In genomic region chr5:143554918-143555477, GRCh38 we compare ENCODE assay signal across 1 cellular context.
TF ChIP-seq lines count a peak whose summit lies in the region.

No MANE protein-coding gene starts in this region.

TF ChIP-seq in HepG2, 621 proteins besides CTCF, POLR2A, EP300 and RAD21 (continued from another document and continues in another):
- TF ChIP-seq HMGXB3 (CRISPR knock-in tag; IDR thresholded peaks at IDR 0.05; ENCODE audit: borderline replicate concordance) (0 out of 2 replicates have a peak, but pooled peaks have one; percentile 78), NR2F1 (CRISPR knock-in tag; IDR thresholded peaks at IDR 0.05) (peak; percentile 67 to 78), ZNF629 (CRISPR knock-in tag; conservative IDR thresholded peaks at IDR 0.05) (peak; percentile 68), ZNF362 (CRISPR knock-in tag; IDR thresholded peaks at IDR 0.05; ENCODE audit: borderline replicate concordance) (peak; percentile 65; the same call in 1 of the 2 replicates), CEBPB (IDR thresholded peaks at IDR 0.05; ENCODE audit: borderline replicate concordance, low read depth, low read length) (peak; percentile 100), NKX3-1 (CRISPR knock-in tag; IDR thresholded peaks at IDR 0.05) (peak; percentile 88), ZBTB2 (CRISPR knock-in tag; IDR thresholded peaks at IDR 0.05; ENCODE audit: low read depth) (no peak), SMARCE1 (IDR thresholded peaks at IDR 0.05; ENCODE audit: borderline replicate concordance) (no peak), ZFY (CRISPR knock-in tag; IDR thresholded peaks at IDR 0.05) (peak; percentile 44), HNF1B (CRISPR knock-in tag; IDR thresholded peaks at IDR 0.05) (peak; percentile 27; the same call in 1 of the 2 replicates), ZNF790 (CRISPR knock-in tag; IDR thresholded peaks at IDR 0.05; ENCODE audit: borderline replicate concordance) (no peak), MEF2D (CRISPR knock-in tag; IDR thresholded peaks at IDR 0.05) (peak; percentile 90), ZNF12 (CRISPR knock-in tag; IDR thresholded peaks at IDR 0.05) (peak; percentile 89; the same call in 1 of the 2 replicates), NFYB (CRISPR knock-in tag; IDR thresholded peaks at IDR 0.05) (no peak), ZEB1 (IDR thresholded peaks at IDR 0.05; ENCODE audit: insufficient replicate concordance, low read depth) (no peak), ZNF740 (CRISPR knock-in tag; IDR thresholded peaks at IDR 0.05) (no peak), CREM (IDR thresholded peaks at IDR 0.05) (peak; percentile 93), CREM (CRISPR knock-in tag; IDR thresholded peaks at IDR 0.05) (no peak), ZFP36L1 (CRISPR knock-in tag; IDR thresholded peaks at IDR 0.05) (peak; percentile 85; the same call in 1 of the 2 replicates), KLF6 (CRISPR knock-in tag; IDR thresholded peaks at IDR 0.05) (peak; percentile 90), ZNF33A (CRISPR knock-in tag; IDR thresholded peaks at IDR 0.05; ENCODE audit: borderline replicate concordance) (peak; percentile 56; the same call in 1 of the 2 replicates), HDAC6 (IDR thresholded peaks at IDR 0.05; ENCODE audit: low read depth, low read length) (no peak), ZNF282 (IDR thresholded peaks at IDR 0.05; ENCODE audit: partially characterized antibody) (no peak), SALL1 (CRISPR knock-in tag; IDR thresholded peaks at IDR 0.05) (peak; percentile 94), IKZF4 (CRISPR knock-in tag; IDR thresholded peaks at IDR 0.05; ENCODE audit: borderline replicate concordance, low read depth, not compliant biosample characterization) (no peak), BCL6 (CRISPR knock-in tag; IDR thresholded peaks at IDR 0.05) (peak; percentile 98), HOXD1 (CRISPR knock-in tag; IDR thresholded peaks at IDR 0.05) (peak; percentile 85), SKIL (CRISPR knock-in tag; IDR thresholded peaks at IDR 0.05; ENCODE audit: borderline replicate concordance) (peak; percentile 79; the same call in 1 of the 2 replicates), HES4 (CRISPR knock-in tag; IDR thresholded peaks at IDR 0.05; ENCODE audit: borderline replicate concordance) (no peak), ZNF878 (CRISPR knock-in tag; IDR thresholded peaks at IDR 0.05) (peak; percentile 51; the same call in 1 of the 2 replicates), SNAI1 (CRISPR knock-in tag; IDR thresholded peaks at IDR 0.05; ENCODE audit: borderline replicate concordance) (no peak), ZNF510 (CRISPR knock-in tag; IDR thresholded peaks at IDR 0.05; ENCODE audit: low read depth) (no peak), TBX3 (IDR thresholded peaks at IDR 0.05; ENCODE audit: borderline replicate concordance) (peak; percentile 66), KMT2A (CRISPR knock-in tag; IDR thresholded peaks at IDR 0.05) (0 out of 2 replicates have a peak, but pooled peaks have one; percentile 32), PAX8 (CRISPR knock-in tag; IDR thresholded peaks at IDR 0.05; ENCODE audit: borderline replicate concordance) (no peak), XBP1 (CRISPR knock-in tag; IDR thresholded peaks at IDR 0.05) (0 out of 2 replicates have a peak, but pooled peaks have one; percentile 60), SRSF9 (IDR thresholded peaks at IDR 0.05; ENCODE audit: borderline replicate concordance, insufficient read depth, low read depth, low read length, poor library complexity, severe bottlenecking) (no peak), IRF2 (CRISPR knock-in tag; IDR thresholded peaks at IDR 0.05) (peak; percentile 94; the same call in 1 of the 2 replicates), ZFP1 (CRISPR knock-in tag; IDR thresholded peaks at IDR 0.05) (0 out of 2 replicates have a peak, but pooled peaks have one; percentile 64)
- TF ChIP-seq, protein P1, sequence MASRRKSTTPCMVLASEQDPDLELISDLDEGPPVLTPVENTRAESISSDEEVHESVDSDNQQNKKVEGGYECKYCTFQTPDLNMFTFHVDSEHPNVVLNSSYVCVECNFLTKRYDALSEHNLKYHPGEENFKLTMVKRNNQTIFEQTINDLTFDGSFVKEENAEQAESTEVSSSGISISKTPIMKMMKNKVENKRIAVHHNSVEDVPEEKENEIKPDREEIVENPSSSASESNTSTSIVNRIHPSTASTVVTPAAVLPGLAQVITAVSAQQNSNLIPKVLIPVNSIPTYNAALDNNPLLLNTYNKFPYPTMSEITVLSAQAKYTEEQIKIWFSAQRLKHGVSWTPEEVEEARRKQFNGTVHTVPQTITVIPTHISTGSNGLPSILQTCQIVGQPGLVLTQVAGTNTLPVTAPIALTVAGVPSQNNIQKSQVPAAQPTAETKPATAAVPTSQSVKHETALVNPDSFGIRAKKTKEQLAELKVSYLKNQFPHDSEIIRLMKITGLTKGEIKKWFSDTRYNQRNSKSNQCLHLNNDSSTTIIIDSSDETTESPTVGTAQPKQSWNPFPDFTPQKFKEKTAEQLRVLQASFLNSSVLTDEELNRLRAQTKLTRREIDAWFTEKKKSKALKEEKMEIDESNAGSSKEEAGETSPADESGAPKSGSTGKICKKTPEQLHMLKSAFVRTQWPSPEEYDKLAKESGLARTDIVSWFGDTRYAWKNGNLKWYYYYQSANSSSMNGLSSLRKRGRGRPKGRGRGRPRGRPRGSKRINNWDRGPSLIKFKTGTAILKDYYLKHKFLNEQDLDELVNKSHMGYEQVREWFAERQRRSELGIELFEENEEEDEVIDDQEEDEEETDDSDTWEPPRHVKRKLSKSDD (CRISPR knock-in tag; IDR thresholded peaks at IDR 0.05; ENCODE audit: low read depth): peak; percentile 91; the same call in 1 of the 2 replicates
- TF ChIP-seq, protein P2, sequence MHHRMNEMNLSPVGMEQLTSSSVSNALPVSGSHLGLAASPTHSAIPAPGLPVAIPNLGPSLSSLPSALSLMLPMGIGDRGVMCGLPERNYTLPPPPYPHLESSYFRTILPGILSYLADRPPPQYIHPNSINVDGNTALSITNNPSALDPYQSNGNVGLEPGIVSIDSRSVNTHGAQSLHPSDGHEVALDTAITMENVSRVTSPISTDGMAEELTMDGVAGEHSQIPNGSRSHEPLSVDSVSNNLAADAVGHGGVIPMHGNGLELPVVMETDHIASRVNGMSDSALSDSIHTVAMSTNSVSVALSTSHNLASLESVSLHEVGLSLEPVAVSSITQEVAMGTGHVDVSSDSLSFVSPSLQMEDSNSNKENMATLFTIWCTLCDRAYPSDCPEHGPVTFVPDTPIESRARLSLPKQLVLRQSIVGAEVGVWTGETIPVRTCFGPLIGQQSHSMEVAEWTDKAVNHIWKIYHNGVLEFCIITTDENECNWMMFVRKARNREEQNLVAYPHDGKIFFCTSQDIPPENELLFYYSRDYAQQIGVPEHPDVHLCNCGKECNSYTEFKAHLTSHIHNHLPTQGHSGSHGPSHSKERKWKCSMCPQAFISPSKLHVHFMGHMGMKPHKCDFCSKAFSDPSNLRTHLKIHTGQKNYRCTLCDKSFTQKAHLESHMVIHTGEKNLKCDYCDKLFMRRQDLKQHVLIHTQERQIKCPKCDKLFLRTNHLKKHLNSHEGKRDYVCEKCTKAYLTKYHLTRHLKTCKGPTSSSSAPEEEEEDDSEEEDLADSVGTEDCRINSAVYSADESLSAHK (CRISPR knock-in tag; IDR thresholded peaks at IDR 0.05; ENCODE audit: borderline replicate concordance): no peak
- TF ChIP-seq, protein P3, sequence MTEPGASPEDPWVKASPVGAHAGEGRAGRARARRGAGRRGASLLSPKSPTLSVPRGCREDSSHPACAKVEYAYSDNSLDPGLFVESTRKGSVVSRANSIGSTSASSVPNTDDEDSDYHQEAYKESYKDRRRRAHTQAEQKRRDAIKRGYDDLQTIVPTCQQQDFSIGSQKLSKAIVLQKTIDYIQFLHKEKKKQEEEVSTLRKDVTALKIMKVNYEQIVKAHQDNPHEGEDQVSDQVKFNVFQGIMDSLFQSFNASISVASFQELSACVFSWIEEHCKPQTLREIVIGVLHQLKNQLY (CRISPR knock-in tag; IDR thresholded peaks at IDR 0.05): peak; percentile 61; the same call in 1 of the 2 replicates
- TF ChIP-seq, protein P4, sequence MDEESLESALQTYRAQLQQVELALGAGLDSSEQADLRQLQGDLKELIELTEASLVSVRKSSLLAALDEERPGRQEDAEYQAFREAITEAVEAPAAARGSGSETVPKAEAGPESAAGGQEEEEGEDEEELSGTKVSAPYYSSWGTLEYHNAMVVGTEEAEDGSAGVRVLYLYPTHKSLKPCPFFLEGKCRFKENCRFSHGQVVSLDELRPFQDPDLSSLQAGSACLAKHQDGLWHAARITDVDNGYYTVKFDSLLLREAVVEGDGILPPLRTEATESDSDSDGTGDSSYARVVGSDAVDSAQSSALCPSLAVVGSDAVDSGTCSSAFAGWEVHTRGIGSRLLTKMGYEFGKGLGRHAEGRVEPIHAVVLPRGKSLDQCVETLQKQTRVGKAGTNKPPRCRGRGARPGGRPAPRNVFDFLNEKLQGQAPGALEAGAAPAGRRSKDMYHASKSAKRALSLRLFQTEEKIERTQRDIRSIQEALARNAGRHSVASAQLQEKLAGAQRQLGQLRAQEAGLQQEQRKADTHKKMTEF (CRISPR knock-in tag; IDR thresholded peaks at IDR 0.05): peak; percentile 97
